ENCODE assay signal across 8 cellular contexts in genomic region chr19:2478324-2478755, GRCh38. TPM values are rescaled to one million over a fixed set of nuclear protein-coding genes. Genes with fewer than 3 reads are reported as not detected.
DNase-seq lines count a peak whose midpoint lies in the region; ATAC-seq and TF ChIP-seq lines count a peak whose summit lies in the region.

No MANE protein-coding gene starts in this region.

- H4K8ac ChIP-seq in trophoblast cell (ENCODE audit: low read depth, low read length) = peak overlapping the region; percentile 72

- H3K27ac ChIP-seq in OCI-LY1 (ENCODE audit: low read depth, low read length, poor library complexity, severe bottlenecking) = peak overlapping the region; percentile 59
- H3K27ac ChIP-seq in cardiac muscle cell = no peak overlapping the region
- peak overlapping the region; percentile 69 for H3K27ac ChIP-seq in trophoblast cell (ENCODE audit: low read depth, low read length)

- H2BK120ac ChIP-seq in trophoblast cell (ENCODE audit: insufficient read depth, low read length, poor library complexity) = peak overlapping the region; percentile 41

- H4K12ac ChIP-seq in trophoblast cell (ENCODE audit: low read depth, low read length) = peak overlapping the region; percentile 66

- no peaks in the 10 kb centered on the region for H3K9me3 Mint-ChIP-seq in activated naive CD4-positive, alpha-beta T cell treated with anti-CD3 and anti-CD28 coated beads, Interleukin-2, amount 50 U/mL, for 24 hours

- TF ChIP-seq CTCF in OCI-LY1 (IDR thresholded peaks at IDR 0.05; ENCODE audit: low read length) = peak; percentile 32; the same call in 1 of the 2 replicates
- TF ChIP-seq CTCF in cardiac muscle cell (IDR thresholded peaks at IDR 0.05; ENCODE audit: low read depth, low read length) = peak; percentile 17

- peak overlapping the region; percentile 95 for H3K4me3 Mint-ChIP-seq in activated naive CD4-positive, alpha-beta T cell treated with anti-CD3 and anti-CD28 coated beads, Interleukin-2, amount 50 U/mL, for 24 hours

- H3K4me1 ChIP-seq in OCI-LY1 (ENCODE audit: insufficient read depth, low read length, severe bottlenecking) (peaks cover 43% of the 10 kb centered on the region), cardiac muscle cell (ENCODE audit: low read depth) (peaks cover 12% of the 10 kb centered on the region), trophoblast cell (ENCODE audit: control insufficient read depth in 1 of 2, insufficient read depth in 2 of 2, low read length in 2 of 2) (peaks cover 12 to 14% of the 10 kb centered on the region in 2 experiments)

- no peaks in the 10 kb centered on the region for H3K79me2 ChIP-seq in OCI-LY1 (ENCODE audit: insufficient read depth, low read length)
- peaks cover 30% of the 10 kb centered on the region for H3K79me2 ChIP-seq in trophoblast cell (ENCODE audit: control insufficient read depth, insufficient read depth, low read length, poor library complexity)

- H3K18ac ChIP-seq in trophoblast cell (ENCODE audit: low read length) = peak overlapping the region; percentile 95

- H3K9me3 ChIP-seq in OCI-LY1 (ENCODE audit: low read length) (peaks cover 7% of the 10 kb centered on the region), cardiac muscle cell (ENCODE audit: low read depth) (no peaks in the 10 kb centered on the region), trophoblast cell (ENCODE audit: insufficient read depth, low read depth, low read length) (peaks cover 9% of the 10 kb centered on the region)

- H3K9ac ChIP-seq in OCI-LY1 (ENCODE audit: low read length) = peak overlapping the region; percentile 25; the same call in 1 of the 2 replicates
- H3K9ac ChIP-seq in trophoblast cell (ENCODE audit: low read length) = peak overlapping the region; percentile 55

- H3K27me3 ChIP-seq in OCI-LY1 (ENCODE audit: insufficient read depth, low read length) (no peaks in the 10 kb centered on the region; the same call in 1 of the 2 replicates), cardiac muscle cell (no peaks in the 10 kb centered on the region), trophoblast cell (ENCODE audit: insufficient read depth, low read length) (no peaks in the 10 kb centered on the region)

- peak overlapping the region; percentile 72 for H4K91ac ChIP-seq in trophoblast cell (ENCODE audit: low read depth, low read length)

- no peaks in the 10 kb centered on the region for H3K27me3 Mint-ChIP-seq in activated naive CD4-positive, alpha-beta T cell treated with anti-CD3 and anti-CD28 coated beads, Interleukin-2, amount 50 U/mL, for 24 hours

- ATAC-seq in GM21723 (IDR thresholded peaks at IDR 0.05; ENCODE audit: unreplicated experiment) = no peak

- H4K20me1 ChIP-seq in OCI-LY1 (ENCODE audit: insufficient read depth, low read length) = no peaks in the 10 kb centered on the region

- H3K27ac Mint-ChIP-seq in activated naive CD4-positive, alpha-beta T cell treated with anti-CD3 and anti-CD28 coated beads, Interleukin-2, amount 50 U/mL, for 24 hours = peak overlapping the region; percentile 86

- H3F3A ChIP-seq in OCI-LY1 (ENCODE audit: insufficient read depth, low read length) = no peaks in the 10 kb centered on the region

- H2AK5ac ChIP-seq in trophoblast cell (ENCODE audit: low read length) = peak overlapping the region; percentile 22

- H3K36me3 ChIP-seq in OCI-LY1 (ENCODE audit: insufficient read depth, low read length) (no peaks in the 10 kb centered on the region; the same call in 1 of the 2 replicates), cardiac muscle cell (no peaks in the 10 kb centered on the region), trophoblast cell (ENCODE audit: control insufficient read depth in 1 of 2, insufficient read depth in 2 of 2, low read length in 2 of 2) (peaks cover 16 to 20% of the 10 kb centered on the region in 2 experiments)

- H3K36me3 Mint-ChIP-seq in activated naive CD4-positive, alpha-beta T cell treated with anti-CD3 and anti-CD28 coated beads, Interleukin-2, amount 50 U/mL, for 24 hours = peaks cover 12% of the 10 kb centered on the region

- peak overlapping the region; percentile 89 for H3K14ac ChIP-seq in trophoblast cell (ENCODE audit: low read length)

- H2AFZ ChIP-seq in OCI-LY1 (ENCODE audit: low read length) (no peak overlapping the region), trophoblast cell (ENCODE audit: insufficient read depth, low read length, poor library complexity) (no peak overlapping the region)

- peak; percentile 4 for DNase-seq in NCI-H146 treated with DMSO at 0.1 percent for 48 hours (lab: John Stamatoyannopoulos, UW; ENCODE audit: unreplicated experiment)
- DNase-seq in NCI-H146 (lab: John Stamatoyannopoulos, UW) = no peak
- DNase-seq in cardiac muscle cell (ENCODE audit: low read depth in 1 of 2, low spot score in 1 of 2) = peak; percentile 59 to 79
- peak; percentile 76 to 79 for DNase-seq in trophoblast cell
- DNase-seq in NCI-H2081 treated with DMSO at 0.1 percent for 48 hours (lab: John Stamatoyannopoulos, UW) = no peak

- no CpG with 5 or more reads among the region's 18 CpGs for WGBS in trophoblast cell (ENCODE audit: extremely low coverage, insufficient coverage, insufficient read length)

- H3K4me3 ChIP-seq in OCI-LY1 (ENCODE audit: low read depth, low read length, poor library complexity, severe bottlenecking) (peak overlapping the region; percentile 74), cardiac muscle cell (peak overlapping the region; percentile 96), trophoblast cell (ENCODE audit: low read depth, low read length) (peak overlapping the region; percentile 85)

- no peak overlapping the region for H2BK12ac ChIP-seq in trophoblast cell (ENCODE audit: low read length)

- H2BK5ac ChIP-seq in trophoblast cell (ENCODE audit: low read depth, low read length, poor library complexity) = peak overlapping the region; percentile 61

- H3K4me2 ChIP-seq in OCI-LY1 (ENCODE audit: low read length) (peak overlapping the region; percentile 86), trophoblast cell (ENCODE audit: low read length) (peak overlapping the region; percentile 64)

- H3K9me2 ChIP-seq in OCI-LY1 (ENCODE audit: low read depth, low read length) = no peaks in the 10 kb centered on the region

- peaks cover 44% of the 10 kb centered on the region for H3K79me1 ChIP-seq in trophoblast cell (ENCODE audit: low read length)

- H3K23ac ChIP-seq in trophoblast cell (ENCODE audit: low read length) = no peak overlapping the region

- H3K4ac ChIP-seq in trophoblast cell (ENCODE audit: low read depth, low read length) = peak overlapping the region; percentile 90

- peaks cover 21% of the 10 kb centered on the region for H3K4me1 Mint-ChIP-seq in activated naive CD4-positive, alpha-beta T cell treated with anti-CD3 and anti-CD28 coated beads, Interleukin-2, amount 50 U/mL, for 24 hours

RNA-seq across cellular contexts. Expression of gene GADD45B, which starts 2.4 kb away (rescaled TPM):
- 44.8 and 75.2 TPM in 2 replicates for total RNA-seq in cardiac muscle cell
- polyA plus RNA-seq in cardiac muscle cell = 30.5 and 66.4 TPM in 2 replicates
- polyA plus RNA-seq in trophoblast cell (2013) = 89.4 and 93.2 TPM in 2 replicates

RNA-seq across cellular contexts. Expression of gene LMNB2, which starts 21.6 kb away (rescaled TPM):
- 78.6 and 127 TPM in 2 replicates for total RNA-seq in cardiac muscle cell
- polyA plus RNA-seq in cardiac muscle cell = 42.5 and 66.9 TPM in 2 replicates
- polyA plus RNA-seq in trophoblast cell (2013) = 103 and 105 TPM in 2 replicates

RNA-seq across cellular contexts. Expression of gene TIMM13, which starts 51.0 kb away (rescaled TPM):
- total RNA-seq in cardiac muscle cell = 76.7 and 93.0 TPM in 2 replicates
- polyA plus RNA-seq in cardiac muscle cell = 287 and 292 TPM in 2 replicates
- 79.5 and 82.1 TPM in 2 replicates for polyA plus RNA-seq in trophoblast cell (2013)

Comparison
In these comparisons a context has a peak if more than half of its experiments do, and no peak if none do; other contexts are left out.
1. DNase-seq: peak in NCI-H146 treated with DMSO at 0.1 percent for 48 hours (single experiment), cardiac muscle cell (2 of 2) and trophoblast cell (2 of 2); none in NCI-H146 (single experiment) and NCI-H2081 treated with DMSO at 0.1 percent for 48 hours (single experiment).
2. Peak in every context shown above with its lines, with median percentiles within 50 percentile points of each other: H3K4me3 ChIP-seq.